9 cellular contexts compared by ENCODE assay signal in the genomic region with DNA sequence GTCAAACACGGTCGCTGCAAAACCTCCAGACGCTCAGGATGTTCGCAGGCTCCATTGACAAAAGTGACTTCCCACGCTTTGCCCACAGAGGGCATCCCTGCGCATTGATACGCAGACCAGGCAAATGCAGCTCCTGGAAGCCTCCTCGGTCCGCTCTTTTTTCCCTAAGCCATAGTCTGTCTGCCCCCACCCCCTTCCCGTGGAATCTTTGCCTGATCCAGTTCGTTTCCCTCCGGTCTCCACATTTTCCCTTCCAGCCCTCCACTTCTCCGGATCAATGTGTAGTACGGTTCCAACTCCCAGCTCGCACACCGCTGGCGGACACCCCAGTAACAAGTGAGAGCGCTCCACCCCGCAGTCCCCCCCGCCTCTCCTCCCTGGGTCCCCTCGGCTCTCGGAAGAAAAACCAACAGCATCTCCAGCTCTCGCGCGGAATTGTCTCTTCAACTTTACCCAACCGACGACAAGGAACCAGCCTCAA. TPM values are rescaled to one million over a fixed set of nuclear protein-coding genes. Genes with fewer than 3 reads are reported as not detected.
A peak's percentile ranks its signal among the peaks of the same experiment; 100 is the strongest.
DNase-seq lines count a peak whose midpoint lies in the region; ATAC-seq and TF ChIP-seq lines count a peak whose summit lies in the region.
"Had no signal": no experiment of that assay in that cellular context is flagged by ENCODE, and none has a peak within 500 bp of the region (broad histone marks: within the 10 kb centered on the region; RNA-seq: fewer than 3 reads in every experiment).

A gene with protein sequence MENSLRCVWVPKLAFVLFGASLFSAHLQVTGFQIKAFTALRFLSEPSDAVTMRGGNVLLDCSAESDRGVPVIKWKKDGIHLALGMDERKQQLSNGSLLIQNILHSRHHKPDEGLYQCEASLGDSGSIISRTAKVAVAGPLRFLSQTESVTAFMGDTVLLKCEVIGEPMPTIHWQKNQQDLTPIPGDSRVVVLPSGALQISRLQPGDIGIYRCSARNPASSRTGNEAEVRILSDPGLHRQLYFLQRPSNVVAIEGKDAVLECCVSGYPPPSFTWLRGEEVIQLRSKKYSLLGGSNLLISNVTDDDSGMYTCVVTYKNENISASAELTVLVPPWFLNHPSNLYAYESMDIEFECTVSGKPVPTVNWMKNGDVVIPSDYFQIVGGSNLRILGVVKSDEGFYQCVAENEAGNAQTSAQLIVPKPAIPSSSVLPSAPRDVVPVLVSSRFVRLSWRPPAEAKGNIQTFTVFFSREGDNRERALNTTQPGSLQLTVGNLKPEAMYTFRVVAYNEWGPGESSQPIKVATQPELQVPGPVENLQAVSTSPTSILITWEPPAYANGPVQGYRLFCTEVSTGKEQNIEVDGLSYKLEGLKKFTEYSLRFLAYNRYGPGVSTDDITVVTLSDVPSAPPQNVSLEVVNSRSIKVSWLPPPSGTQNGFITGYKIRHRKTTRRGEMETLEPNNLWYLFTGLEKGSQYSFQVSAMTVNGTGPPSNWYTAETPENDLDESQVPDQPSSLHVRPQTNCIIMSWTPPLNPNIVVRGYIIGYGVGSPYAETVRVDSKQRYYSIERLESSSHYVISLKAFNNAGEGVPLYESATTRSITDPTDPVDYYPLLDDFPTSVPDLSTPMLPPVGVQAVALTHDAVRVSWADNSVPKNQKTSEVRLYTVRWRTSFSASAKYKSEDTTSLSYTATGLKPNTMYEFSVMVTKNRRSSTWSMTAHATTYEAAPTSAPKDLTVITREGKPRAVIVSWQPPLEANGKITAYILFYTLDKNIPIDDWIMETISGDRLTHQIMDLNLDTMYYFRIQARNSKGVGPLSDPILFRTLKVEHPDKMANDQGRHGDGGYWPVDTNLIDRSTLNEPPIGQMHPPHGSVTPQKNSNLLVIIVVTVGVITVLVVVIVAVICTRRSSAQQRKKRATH (N-terminal part only) (plus strand): TSS at position 307 of the 481 bp plus-strand sequence. CDS start 591 bp downstream, outside the sequence.

- TF ChIP-seq CTCF in chondrocyte (IDR thresholded peaks at IDR 0.05) (peak; percentile 51), gastroesophageal sphincter (IDR thresholded peaks at IDR 0.05) (peak in 1 of 4 experiments; percentile 53)

- no peak within 1 kb of the TSS for H3K27ac Mint-ChIP-seq in chondrocyte (ENCODE audit: unreplicated experiment)
- H3K27ac Mint-ChIP-seq in activated T-helper 17 cell treated with anti-CD3 and anti-CD28 coated beads, Interleukin-2, amount 50 U/mL, for 72 hours: no peak within 1 kb of the TSS

- H2BK5ac ChIP-seq in mesendoderm (ENCODE audit: low read length): no peak within 1 kb of the TSS

- no peak for TF ChIP-seq EP300 in gastroesophageal sphincter (IDR thresholded peaks at IDR 0.05)

- H3K27me3 Mint-ChIP-seq in chondrocyte (ENCODE audit: low read depth): peaks cover 47% of the 10 kb centered on the region
- peaks cover 31% of the 10 kb centered on the region for H3K27me3 Mint-ChIP-seq in activated T-helper 17 cell treated with anti-CD3 and anti-CD28 coated beads, Interleukin-2, amount 50 U/mL, for 72 hours

- H3K36me3 ChIP-seq in mesendoderm (ENCODE audit: control insufficient read depth, insufficient read depth, low read length): no peaks in the 10 kb centered on the region
- no peaks in the 10 kb centered on the region for H3K36me3 ChIP-seq in gastroesophageal sphincter
- H3K36me3 ChIP-seq: SJSA1 had no signal

- no peak within 1 kb of the TSS for H4K5ac ChIP-seq in mesendoderm (ENCODE audit: low read length)

- peak within 1 kb of the TSS; percentile 10 for H3K4me3 Mint-ChIP-seq in chondrocyte (ENCODE audit: unreplicated experiment)
- no peak within 1 kb of the TSS for H3K4me3 Mint-ChIP-seq in activated T-helper 17 cell treated with anti-CD3 and anti-CD28 coated beads, Interleukin-2, amount 50 U/mL, for 72 hours

- no peak within 1 kb of the TSS for H2BK15ac ChIP-seq in mesendoderm (replicated peaks; ENCODE audit: low read depth)

- no peak within 1 kb of the TSS for H4K8ac ChIP-seq in mesendoderm (ENCODE audit: low read depth, low read length)

- no peak within 1 kb of the TSS for H3K18ac ChIP-seq in mesendoderm (ENCODE audit: low read length)

- no peak within 1 kb of the TSS for H2BK120ac ChIP-seq in mesendoderm (ENCODE audit: low read depth, low read length)

- H3K56ac ChIP-seq in mesendoderm (ENCODE audit: low read length): peak within 1 kb of the TSS; percentile 35

- no peak within 1 kb of the TSS for H2AK5ac ChIP-seq in mesendoderm (ENCODE audit: low read length)

- peak within 1 kb of the TSS; percentile 1 for H3K9ac ChIP-seq in mesendoderm (ENCODE audit: low read length)

- H3K4me3 ChIP-seq in mesendoderm (ENCODE audit: low read length): peak within 1 kb of the TSS; percentile 4
- peak within 1 kb of the TSS in 1 of 2 donors; percentile 34 for H3K4me3 ChIP-seq in gastroesophageal sphincter
- H3K4me3 ChIP-seq: SJSA1 had no signal

- H3K4ac ChIP-seq in mesendoderm (ENCODE audit: low read depth, low read length): no peak within 1 kb of the TSS

- H3K4me1 ChIP-seq in mesendoderm (ENCODE audit: control insufficient read depth, low read depth, low read length) (no peaks in the 10 kb centered on the region), gastroesophageal sphincter (peaks cover 0 to 28% (median 9%) of the 10 kb centered on the region in 3 donors)
- H3K4me1 ChIP-seq: SJSA1 had no signal

- no CpG with 5 or more reads among the region's 27 CpGs for WGBS in mesendoderm (ENCODE audit: extremely low coverage, insufficient coverage, low lambda C conversion rate)
- 0 to 1% methylated on average over 20 to 23 of the region's 27 CpGs for WGBS in gastroesophageal sphincter (ENCODE audit: low coverage in 1 of 2), 2 donors

- H3K79me2 ChIP-seq in mesendoderm (ENCODE audit: control insufficient read depth, insufficient read depth, low read length): no peaks in the 10 kb centered on the region

- no peak within 1 kb of the TSS for H3K27ac ChIP-seq in mesendoderm (ENCODE audit: low read depth, low read length)
- H3K27ac ChIP-seq in gastroesophageal sphincter: no peak within 1 kb of the TSS
- H3K27ac ChIP-seq: SJSA1 had no signal

- peaks cover 23% of the 10 kb centered on the region for H3K4me1 Mint-ChIP-seq in chondrocyte (ENCODE audit: low read depth)
- H3K4me1 Mint-ChIP-seq in activated T-helper 17 cell treated with anti-CD3 and anti-CD28 coated beads, Interleukin-2, amount 50 U/mL, for 72 hours: no peaks in the 10 kb centered on the region

- peaks cover 18% of the 10 kb centered on the region for H3K27me3 ChIP-seq in mesendoderm (ENCODE audit: insufficient read depth, low read length, poor library complexity)
- peaks cover 69% of the 10 kb centered on the region for H3K27me3 ChIP-seq in gastroesophageal sphincter
- H3K27me3 ChIP-seq: SJSA1 had no signal

- no peak within 1 kb of the TSS for H3K23ac ChIP-seq in mesendoderm (ENCODE audit: low read length)

- no peaks in the 10 kb centered on the region for H3K9me3 ChIP-seq in gastroesophageal sphincter
- H3K9me3 ChIP-seq: SJSA1 had no signal

- H3K36me3 Mint-ChIP-seq in chondrocyte (ENCODE audit: low read depth): no peaks in the 10 kb centered on the region
- H3K36me3 Mint-ChIP-seq in activated T-helper 17 cell treated with anti-CD3 and anti-CD28 coated beads, Interleukin-2, amount 50 U/mL, for 72 hours (ENCODE audit: low read depth): no peaks in the 10 kb centered on the region

- H3K4me2 ChIP-seq in mesendoderm (ENCODE audit: low read length): peak within 1 kb of the TSS; percentile 36

- ATAC-seq in GM19395 (IDR thresholded peaks at IDR 0.05; ENCODE audit: unreplicated experiment): peak; percentile 62
- ATAC-seq in activated T-helper 17 cell treated with anti-CD3 and anti-CD28 coated beads, Interleukin-2, amount 50 U/mL, for 72 hours (replicated peaks): no peak
- ATAC-seq in HG02588 (IDR thresholded peaks at IDR 0.05; ENCODE audit: unreplicated experiment): no peak
- ATAC-seq in gastroesophageal sphincter: no peak

- TF ChIP-seq POLR2A in gastroesophageal sphincter (IDR thresholded peaks at IDR 0.05): no peak

- peaks cover 6% of the 10 kb centered on the region for H3K9me3 Mint-ChIP-seq in chondrocyte (ENCODE audit: low read depth)
- H3K9me3 Mint-ChIP-seq in activated T-helper 17 cell treated with anti-CD3 and anti-CD28 coated beads, Interleukin-2, amount 50 U/mL, for 72 hours: peaks cover 8% of the 10 kb centered on the region

- peak; percentile 91 for DNase-seq in NCI-H2227 (lab: John Stamatoyannopoulos, UW; ENCODE audit: unreplicated experiment)
- no peak for DNase-seq in chondrocyte (ENCODE audit: low spot score)
- peak; percentile 87 for DNase-seq in mesendoderm
- DNase-seq in activated CD8-positive, alpha-beta memory T cell treated with anti-CD3 and anti-CD28 coated beads, Interleukin-2, amount 50 U/mL, for 48 hours: no peak

- no peaks in the 10 kb centered on the region for H3K79me1 ChIP-seq in mesendoderm (ENCODE audit: low read length)

RNA-seq across cellular contexts. Expression of the gene that starts here (rescaled TPM):
- total RNA-seq in chondrocyte (not detected in 3 replicates), gastroesophageal sphincter (under 1 TPM in 3 of 4 donors, not detected in 1; 0.13 to 0.54 (median 0.47) TPM)
- polyA plus RNA-seq in mesendoderm (2013, experiment 1 of 2): 0.25 TPM
- polyA plus RNA-seq in mesendoderm (2013, experiment 2 of 2): 0.27 TPM
- not detected for total RNA-seq in activated T-helper 17 cell treated with anti-CD3 and anti-CD28 coated beads, Interleukin-2, amount 50 U/mL, for 72 hours
- total RNA-seq: SJSA1 had no signal

Comparison
In these comparisons a context has a peak if more than half of its experiments do, and no peak if none do; other contexts are left out.
1. DNase-seq: peak in NCI-H2227 (single experiment) and mesendoderm (single experiment); none in chondrocyte (single experiment) and activated CD8-positive, alpha-beta memory T cell treated with anti-CD3 and anti-CD28 coated beads, Interleukin-2, amount 50 U/mL, for 48 hours (single experiment).